Comparison of ENCODE assay signal across 14 cellular contexts in the genomic region with DNA sequence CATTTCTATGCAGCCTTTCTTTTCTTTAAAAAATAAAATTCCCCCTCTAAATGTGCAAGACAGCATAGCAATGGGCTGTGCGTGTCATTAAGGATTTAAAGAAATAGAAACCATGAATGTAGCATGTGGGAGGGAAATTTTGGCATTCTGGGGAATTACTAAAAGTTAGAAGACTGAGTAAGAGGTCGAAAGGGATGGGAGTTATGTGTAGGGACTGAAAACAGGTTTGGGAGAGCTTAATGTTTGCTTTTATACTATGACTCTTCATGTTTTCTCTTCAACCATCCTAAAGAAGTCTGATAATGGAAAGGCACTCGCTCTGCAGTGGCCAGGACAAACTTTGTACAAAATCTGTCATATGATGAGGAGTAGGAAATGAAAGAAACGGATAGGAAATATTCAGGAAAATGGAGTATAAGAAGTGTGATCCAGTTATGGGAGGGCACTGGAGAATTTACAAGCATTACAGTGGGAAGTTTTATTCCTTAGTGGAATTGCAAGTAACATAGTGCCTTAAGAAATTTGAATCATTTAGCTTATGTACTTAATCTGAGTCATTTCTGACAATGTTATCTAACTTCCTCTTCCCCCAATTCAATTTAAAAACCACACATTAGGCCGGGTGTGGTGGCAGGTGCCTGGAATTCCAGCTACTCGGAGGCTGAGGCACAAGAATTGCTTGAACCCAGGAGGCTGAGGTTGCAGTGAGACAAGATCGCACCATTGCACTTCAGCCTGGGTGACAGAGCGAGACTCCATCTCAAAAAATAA. TPM values are rescaled to one million over a fixed set of nuclear protein-coding genes. Genes with fewer than 3 reads are reported as not detected.
DNase-seq lines count a peak whose midpoint lies in the region; ATAC-seq, FAIRE-seq and TF ChIP-seq lines count a peak whose summit lies in the region.
"Had no signal": no experiment of that assay in that cellular context is flagged by ENCODE, and none has a peak within 500 bp of the region (broad histone marks: within the 10 kb centered on the region; RNA-seq: fewer than 3 reads in every experiment).

No MANE protein-coding gene starts in this region.

- dilution Hi-C loops in endothelial cell of umbilical vein (cut with MboI; ENCODE audit: extremely low pct_ligation_motif_present, low sequenced_read_pairs): no loop called here

- in situ Hi-C loops in Panc1 (cut with HindIII; ENCODE audit: low pct_unique_long_range_greater_than_20kb, low sequenced_read_pairs): no loop called here

- H3K9ac ChIP-seq in endothelial cell of umbilical vein (replicated peaks; ENCODE audit: extremely low read depth, insufficient read depth, low read length): peak overlapping the region; percentile 69
- H3K9ac ChIP-seq: parathyroid adenoma had no signal

- H3K36me3 Mint-ChIP-seq in activated naive CD8-positive, alpha-beta T cell: peaks cover 34% of the 10 kb centered on the region
- H3K36me3 Mint-ChIP-seq in activated naive CD8-positive, alpha-beta T cell treated with anti-CD3 and anti-CD28 coated beads for 36 hours: peaks cover 50% of the 10 kb centered on the region
- H3K36me3 Mint-ChIP-seq in stimulated activated memory B cell treated with anti-CD40 and anti-IgM and Interleukin-4, amounts not matched to agents 10 μg/mL and 1 μg/mL and 100 μg/mL, for 72 hours: peaks cover 75% of the 10 kb centered on the region

- peak overlapping the region; percentile 52 for H2AFZ ChIP-seq in endothelial cell of umbilical vein (ENCODE audit: low read depth, low read length)
- H2AFZ ChIP-seq: parathyroid adenoma had no signal

- peaks cover 10% of the 10 kb centered on the region for H3K9me3 Mint-ChIP-seq in activated naive CD8-positive, alpha-beta T cell (ENCODE audit: low read depth)
- H3K9me3 Mint-ChIP-seq in activated naive CD8-positive, alpha-beta T cell treated with anti-CD3 and anti-CD28 coated beads for 36 hours: peaks cover 12% of the 10 kb centered on the region
- peaks cover 7% of the 10 kb centered on the region for H3K9me3 Mint-ChIP-seq in stimulated activated memory B cell treated with anti-CD40 and anti-IgM and Interleukin-4, amounts not matched to agents 10 μg/mL and 1 μg/mL and 100 μg/mL, for 72 hours

- H3K4me3 ChIP-seq in Panc1 (ENCODE audit: low read depth in 2 of 2, low read length in 2 of 2) (no peak overlapping the region), endothelial cell of umbilical vein (replicated peaks in 1 of 3; ENCODE audit: insufficient read depth in 1 of 3, low read depth in 1 of 3, low read length in 3 of 3) (peak overlapping the region in 2 of 3 experiments; percentile 26 to 66)

- TF ChIP-seq CTCF in Panc1 (IDR thresholded peaks at IDR 0.05) (no peak), endothelial cell of umbilical vein (IDR thresholded peaks at IDR 0.05; ENCODE audit: extremely low read depth in 1 of 2, insufficient read depth in 1 of 2, low read depth in 1 of 2, low read length in 2 of 2) (no peak)

- H3K27me3 Mint-ChIP-seq in activated naive CD8-positive, alpha-beta T cell: no peaks in the 10 kb centered on the region
- no peaks in the 10 kb centered on the region for H3K27me3 Mint-ChIP-seq in activated naive CD8-positive, alpha-beta T cell treated with anti-CD3 and anti-CD28 coated beads for 36 hours
- H3K27me3 Mint-ChIP-seq in stimulated activated memory B cell treated with anti-CD40 and anti-IgM and Interleukin-4, amounts not matched to agents 10 μg/mL and 1 μg/mL and 100 μg/mL, for 72 hours: no peaks in the 10 kb centered on the region
- H3K27me3 Mint-ChIP-seq: B cell had no signal

- H3K27ac Mint-ChIP-seq in activated naive CD8-positive, alpha-beta T cell: peak overlapping the region; percentile 11
- H3K27ac Mint-ChIP-seq in activated naive CD8-positive, alpha-beta T cell treated with anti-CD3 and anti-CD28 coated beads for 36 hours: no peak overlapping the region
- peak overlapping the region; percentile 46 for H3K27ac Mint-ChIP-seq in stimulated activated memory B cell treated with anti-CD40 and anti-IgM and Interleukin-4, amounts not matched to agents 10 μg/mL and 1 μg/mL and 100 μg/mL, for 72 hours
- H3K27ac Mint-ChIP-seq: B cell, WTC11 had no signal

- peak; percentile 95 for FAIRE-seq in endothelial cell of umbilical vein (lab: Jason Lieb, UNC)
- FAIRE-seq in HTR-8/SVneo (lab: Jason Lieb, UNC): no peak

- ATAC-seq in Panc1: peak; percentile 69
- ATAC-seq in stimulated activated memory B cell treated with anti-CD40 and anti-IgM and Interleukin-4, amounts not matched to agents 10 μg/mL and 1 μg/mL and 100 μg/mL, for 72 hours: peak; percentile 56
- ATAC-seq: left lobe of liver, WTC11 had no signal

- no peak overlapping the region for H3K4me3 Mint-ChIP-seq in activated naive CD8-positive, alpha-beta T cell
- H3K4me3 Mint-ChIP-seq in activated naive CD8-positive, alpha-beta T cell treated with anti-CD3 and anti-CD28 coated beads for 36 hours: no peak overlapping the region
- H3K4me3 Mint-ChIP-seq in stimulated activated memory B cell treated with anti-CD40 and anti-IgM and Interleukin-4, amounts not matched to agents 10 μg/mL and 1 μg/mL and 100 μg/mL, for 72 hours: peak overlapping the region; percentile 13
- H3K4me3 Mint-ChIP-seq: B cell, WTC11 had no signal

- H3K9me1 ChIP-seq in endothelial cell of umbilical vein (replicated peaks; ENCODE audit: control insufficient read depth, extremely low read depth, insufficient read depth, low read length): no peaks in the 10 kb centered on the region

- peak; percentile 40 for TF ChIP-seq POLR2A in endothelial cell of umbilical vein (IDR thresholded peaks at IDR 0.05; ENCODE audit: low read depth, low read length)

- no peaks in the 10 kb centered on the region for H3K9me3 ChIP-seq in Panc1 (ENCODE audit: control insufficient read depth, insufficient read depth, low read depth, low read length)
- no peaks in the 10 kb centered on the region for H3K9me3 ChIP-seq in endothelial cell of umbilical vein (replicated peaks; ENCODE audit: control insufficient read depth, insufficient read depth, low read length)

- no peak for DNase-seq in activated naive CD8-positive, alpha-beta T cell treated with anti-CD3 and anti-CD28 coated beads for 36 hours
- DNase-seq in Panc1 (ENCODE audit: low read depth, low spot score) (no peak), endothelial cell of umbilical vein (ENCODE audit: low read depth, low spot score) (peak; percentile 86), HTR-8/SVneo (ENCODE audit: insufficient read length, low spot score) (no peak), middle frontal gyrus (ENCODE audit: extremely low spot score, low spot score) (no peak)
- DNase-seq in effector CD4-positive, alpha-beta T cell: no peak
- DNase-seq: H7, NCI-H1694 had no signal

- H3K27ac ChIP-seq in Panc1 (ENCODE audit: low read length): no peak overlapping the region
- peak overlapping the region; percentile 98 for H3K27ac ChIP-seq in endothelial cell of umbilical vein (ENCODE audit: insufficient read depth, low read depth, low read length)
- H3K27ac ChIP-seq: parathyroid adenoma had no signal

- peaks cover 38% of the 10 kb centered on the region for H3K4me1 Mint-ChIP-seq in activated naive CD8-positive, alpha-beta T cell (ENCODE audit: low read depth)
- H3K4me1 Mint-ChIP-seq in activated naive CD8-positive, alpha-beta T cell treated with anti-CD3 and anti-CD28 coated beads for 36 hours: peaks cover 45% of the 10 kb centered on the region
- H3K4me1 Mint-ChIP-seq in stimulated activated memory B cell treated with anti-CD40 and anti-IgM and Interleukin-4, amounts not matched to agents 10 μg/mL and 1 μg/mL and 100 μg/mL, for 72 hours: peaks cover 45% of the 10 kb centered on the region

- H3K79me2 ChIP-seq in endothelial cell of umbilical vein (ENCODE audit: control insufficient read depth, insufficient read depth, low read length): peaks cover 27% of the 10 kb centered on the region

- no peaks in the 10 kb centered on the region for H3K27me3 ChIP-seq in Panc1 (ENCODE audit: control insufficient read depth, insufficient read depth, low read length)
- H3K27me3 ChIP-seq in endothelial cell of umbilical vein (ENCODE audit: control insufficient read depth in 2 of 2, insufficient read depth in 2 of 2, low read length in 2 of 2): no peaks in the 10 kb centered on the region

- CTCF ChIA-PET in Panc1 (lab: Charles Lee): no interaction called here
- CTCF ChIA-PET in endothelial cell of umbilical vein (lab: Charles Lee): interaction anchor here (0.9 to 2.0 kb wide), 9 partner anchors 8 to 177 kb away, joined by 3 to 9 read pairs (median 4); a partner anchor contains a TSS

- POLR2A ChIA-PET in Panc1 (lab: Charles Lee): no interaction called here
- POLR2A ChIA-PET in endothelial cell of umbilical vein (lab: Charles Lee): interaction anchor here (0.6 to 1.3 kb wide), 2 partner anchors 14 to 21 kb away, joined by 3 to 11 read pairs; a partner anchor contains a TSS

- BruUV-seq in Panc1 (replicated peaks; lab: Mats Ljungman, UMichigan) (no TSS peak), endothelial cell of umbilical vein (replicated peaks; lab: Mats Ljungman, UMichigan) (TSS peak; percentile 88)

- no peaks in the 10 kb centered on the region for H4K20me1 ChIP-seq in endothelial cell of umbilical vein (replicated peaks; ENCODE audit: control insufficient read depth, extremely low read depth, insufficient read depth, low read length)

- H3K4me2 ChIP-seq in endothelial cell of umbilical vein (ENCODE audit: insufficient read depth, low read length): peak overlapping the region; percentile 93

- H3K4me1 ChIP-seq in Panc1 (ENCODE audit: control insufficient read depth, insufficient read depth, low read length) (no peaks in the 10 kb centered on the region), endothelial cell of umbilical vein (ENCODE audit: control insufficient read depth, extremely low read depth, insufficient read depth, low read length) (peaks cover 34% of the 10 kb centered on the region)
- H3K4me1 ChIP-seq: parathyroid adenoma had no signal

- H3K36me3 ChIP-seq in Panc1 (ENCODE audit: control insufficient read depth, insufficient read depth, low read length) (0 out of 2 replicates have a peak, but pooled peaks cover 3% of the 10 kb centered on the region), endothelial cell of umbilical vein (ENCODE audit: control insufficient read depth in 2 of 2, extremely low read depth in 1 of 2, insufficient read depth in 2 of 2, low read length in 2 of 2) (peaks cover 0 to 10% of the 10 kb centered on the region in 2 experiments)

- intact Hi-C loops in Panc1 (cut with micrococcal nuclease; ENCODE audit: unreplicated experiment) (no loop called here), endothelial cell of umbilical vein (cut with micrococcal nuclease) (loop anchor here (1.0 to 2.0 kb wide), 2 partner anchors 17 to 19 kb away; no protein-coding TSS in a partner anchor)

RNA-seq across cellular contexts. Expression of a gene that starts 20.6 kb away (rescaled TPM):
- 10 to 100 TPM; 13.3 to 16.9 TPM for total RNA-seq in activated naive CD8-positive, alpha-beta T cell treated with anti-CD3 and anti-CD28 coated beads for 36 hours
- total RNA-seq in Panc1 (2021; ENCODE audit: unreplicated experiment): 22.8 TPM
- 17.1 TPM for polyA plus RNA-seq in Panc1 (2012; ENCODE audit: insufficient read length)
- total RNA-seq in endothelial cell of umbilical vein: 21.5 and 22.1 TPM in 2 replicates
- polyA plus RNA-seq in endothelial cell of umbilical vein: 12.2 and 17.6 TPM in 2 replicates
- polyA plus RNA-seq in endothelial cell of umbilical vein (2011; cell fraction: cytosol; rRNA removed): 14.3 and 14.6 TPM in 2 replicates
- 38.5 and 50.6 TPM in 2 replicates for polyA plus RNA-seq in endothelial cell of umbilical vein (2011; cell fraction: nucleus; rRNA removed)
- polyA plus RNA-seq in endothelial cell of umbilical vein (2012): 21.9 and 32.9 TPM in 2 replicates
- 25.9 and 35.4 TPM in 2 replicates for polyA minus RNA-seq in endothelial cell of umbilical vein
- 3.8 TPM for polyA minus RNA-seq in endothelial cell of umbilical vein (2011; cell fraction: cytosol; rRNA and poly(A)+ RNA removed)
- 22.7 and 38.3 TPM in 2 replicates for polyA minus RNA-seq in endothelial cell of umbilical vein (2011; cell fraction: nucleus; rRNA and poly(A)+ RNA removed)

Comparison
In these comparisons a context has a peak if more than half of its experiments do, and no peak if none do; other contexts are left out.
1. H3K4me3 ChIP-seq: peak in endothelial cell of umbilical vein (2 of 3); none in Panc1 (0 of 2).